ENCODE assay signal across 1 cellular context in the genomic region with DNA sequence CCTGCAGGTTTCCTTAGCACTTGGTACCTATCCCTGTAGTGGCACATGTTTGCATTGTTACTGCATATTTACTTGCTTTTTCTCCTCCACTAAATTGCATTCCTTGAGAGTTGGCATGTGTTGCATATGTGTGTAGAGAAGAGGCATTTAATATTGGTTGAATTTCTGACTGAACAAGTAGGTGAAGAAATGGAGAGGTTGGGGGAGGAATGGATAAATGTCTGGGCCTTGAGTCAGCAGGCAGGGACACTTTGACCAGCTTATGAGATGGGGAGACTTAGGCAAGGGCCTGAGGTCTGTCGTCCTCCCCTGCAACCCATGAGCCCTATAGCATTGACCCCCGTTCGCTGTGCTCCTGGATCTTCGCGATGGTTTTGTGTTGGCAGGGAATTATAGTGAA.
TF ChIP-seq lines count a peak whose summit lies in the region.

No MANE protein-coding gene starts in this region.

TF ChIP-seq in IMR-90, 13 proteins besides CTCF, POLR2A, EP300 and RAD21:
- TF ChIP-seq RCOR1 (IDR thresholded peaks at IDR 0.05; ENCODE audit: insufficient replicate concordance, low read length), result no peak
- TF ChIP-seq MAZ (IDR thresholded peaks at IDR 0.05; ENCODE audit: borderline replicate concordance, low read depth, low read length), result no peak
- no peak for TF ChIP-seq MXI1 (IDR thresholded peaks at IDR 0.05; ENCODE audit: borderline replicate concordance, low read depth, low read length)
- no peak for TF ChIP-seq FOS (IDR thresholded peaks at IDR 0.05; ENCODE audit: low read depth, low read length)
